33 cellular contexts compared by ENCODE assay signal in genomic region chr10:22758862-22759261, GRCh38.
"Had no signal": no experiment of that assay in that cellular context is flagged by ENCODE, and none has a peak within 500 bp of the region (broad histone marks: within the 10 kb centered on the region; RNA-seq: fewer than 3 reads in every experiment).

No MANE protein-coding gene starts in this region.

- H3K4me3 ChIP-seq: colonic mucosa, gastrocnemius medialis, heart left ventricle had no signal

- H3K4me1 ChIP-seq: colonic mucosa, gastrocnemius medialis had no signal

- H3K27me3 ChIP-seq: brain microvascular endothelial cell, colonic mucosa, gastrocnemius medialis, heart left ventricle had no signal

- H3K27ac ChIP-seq: brain microvascular endothelial cell, colonic mucosa, gastrocnemius medialis, heart left ventricle, WERI-Rb-1 had no signal

- H3K36me3 ChIP-seq: brain microvascular endothelial cell, colonic mucosa, gastrocnemius medialis, heart left ventricle, WERI-Rb-1 had no signal

- ATAC-seq: activated CD4-positive, CD25-positive, alpha-beta regulatory T cell treated with anti-CD3 and anti-CD28 coated beads, Interleukin-2, amount 50 U/mL, for 24 hours; activated CD8-positive, alpha-beta memory T cell treated with anti-CD3 and anti-CD28 coated beads, Interleukin-2, amount 10 ng/mL, durations not matched to agents 7 days and 5 days; activated CD8-positive, alpha-beta T cell treated with anti-CD3 and anti-CD28 coated beads, Interleukin-2, amount 10 ng/mL, durations not matched to agents 7 days and 5 days; activated naive CD4-positive, alpha-beta T cell treated with anti-CD3 and anti-CD28 coated beads, Interleukin-2, amount 50 U/mL, for 72 hours; esophagus mucosa; gastrocnemius medialis; heart left ventricle; T-helper 17 cell had no signal

- H3K27ac Mint-ChIP-seq: activated B cell treated with CpG ODN at 0.5 μM for 24 hours; activated CD8-positive, alpha-beta memory T cell treated with anti-CD3 and anti-CD28 coated beads, Interleukin-2, amount 10 ng/mL, durations not matched to agents 7 days and 5 days; activated CD8-positive, alpha-beta T cell treated with anti-CD3 and anti-CD28 coated beads, Interleukin-2, amount 10 ng/mL, durations not matched to agents 7 days and 5 days; activated naive CD4-positive, alpha-beta T cell treated with anti-CD3 and anti-CD28 coated beads for 36 hours; activated naive CD4-positive, alpha-beta T cell treated with anti-CD3 and anti-CD28 coated beads, Interleukin-2, amount 50 U/mL, for 72 hours; activated naive CD8-positive, alpha-beta T cell treated with anti-CD3 and anti-CD28 coated beads, Interleukin-2, amount 10 ng/mL, durations not matched to agents 7 days and 5 days; activated T-helper 1 cell treated with anti-CD3 and anti-CD28 coated beads, Interleukin-12 subunit alpha, Interleukin-12 subunit beta, Interleukin-2, Interleukin-4 antibody, amounts not matched to agents 30 ng/mL and 10 ng/mL and 1 ng/mL, durations not matched to agents 14 hours and 24 hours and 36 hours; activated T-helper 2 cell treated with anti-CD3 and anti-CD28 coated beads, Interferon-gamma antibody, Interleukin-2, Interleukin-4, amounts not matched to agents 10 μg/mL and 5 μg/mL and 100 μg/mL, durations not matched to agents 14 hours and 24 hours and 36 hours; endodermal cell; T-helper 17 cell; T-helper 2 cell treated with Interferon-gamma antibody and Interleukin-4, amounts not matched to agents 5 μg/mL and 100 μg/mL, for 36 hours had no signal

- H3K4me3 Mint-ChIP-seq: activated B cell treated with CpG ODN at 0.5 μM for 24 hours; activated CD8-positive, alpha-beta memory T cell treated with anti-CD3 and anti-CD28 coated beads, Interleukin-2, amount 10 ng/mL, durations not matched to agents 7 days and 5 days; activated CD8-positive, alpha-beta T cell treated with anti-CD3 and anti-CD28 coated beads, Interleukin-2, amount 10 ng/mL, durations not matched to agents 7 days and 5 days; activated naive CD4-positive, alpha-beta T cell treated with anti-CD3 and anti-CD28 coated beads for 36 hours; activated naive CD8-positive, alpha-beta T cell treated with anti-CD3 and anti-CD28 coated beads, Interleukin-2, amount 10 ng/mL, durations not matched to agents 7 days and 5 days; activated T-helper 1 cell treated with anti-CD3 and anti-CD28 coated beads, Interleukin-12 subunit alpha, Interleukin-12 subunit beta, Interleukin-2, Interleukin-4 antibody, amounts not matched to agents 30 ng/mL and 10 ng/mL and 1 ng/mL, durations not matched to agents 14 hours and 24 hours and 36 hours; endodermal cell; T-helper 17 cell; T-helper 2 cell treated with Interferon-gamma antibody and Interleukin-4, amounts not matched to agents 5 μg/mL and 100 μg/mL, for 36 hours had no signal

- FAIRE-seq: astrocyte, bronchial epithelial cell had no signal

- H3K9me3 Mint-ChIP-seq: activated B cell treated with CpG ODN at 0.5 μM for 24 hours; activated naive CD4-positive, alpha-beta T cell treated with anti-CD3 and anti-CD28 coated beads for 36 hours; activated naive CD4-positive, alpha-beta T cell treated with anti-CD3 and anti-CD28 coated beads, Interleukin-2, amount 50 U/mL, for 72 hours; activated naive CD8-positive, alpha-beta T cell treated with anti-CD3 and anti-CD28 coated beads, Interleukin-2, amount 10 ng/mL, durations not matched to agents 7 days and 5 days; activated T-helper 1 cell treated with anti-CD3 and anti-CD28 coated beads, Interleukin-12 subunit alpha, Interleukin-12 subunit beta, Interleukin-2, Interleukin-4 antibody, amounts not matched to agents 30 ng/mL and 10 ng/mL and 1 ng/mL, durations not matched to agents 14 hours and 24 hours and 36 hours; activated T-helper 2 cell treated with anti-CD3 and anti-CD28 coated beads, Interferon-gamma antibody, Interleukin-2, Interleukin-4, amounts not matched to agents 10 μg/mL and 5 μg/mL and 100 μg/mL, durations not matched to agents 14 hours and 24 hours and 36 hours; endodermal cell; T-helper 2 cell treated with Interferon-gamma antibody and Interleukin-4, amounts not matched to agents 5 μg/mL and 100 μg/mL, for 36 hours had no signal

- H3K4me1 Mint-ChIP-seq: activated CD8-positive, alpha-beta memory T cell treated with anti-CD3 and anti-CD28 coated beads, Interleukin-2, amount 10 ng/mL, durations not matched to agents 7 days and 5 days had no signal

- H3K36me3 Mint-ChIP-seq: activated CD8-positive, alpha-beta memory T cell treated with anti-CD3 and anti-CD28 coated beads, Interleukin-2, amount 10 ng/mL, durations not matched to agents 7 days and 5 days; activated naive CD4-positive, alpha-beta T cell treated with anti-CD3 and anti-CD28 coated beads, Interleukin-2, amount 50 U/mL, for 72 hours; activated naive CD8-positive, alpha-beta T cell treated with anti-CD3 and anti-CD28 coated beads, Interleukin-2, amount 10 ng/mL, durations not matched to agents 7 days and 5 days had no signal

- H3K9me3 ChIP-seq: colonic mucosa, gastrocnemius medialis, heart left ventricle had no signal

- DNase-seq: activated B cell treated with CpG ODN at 0.5 μM for 24 hours; activated CD4-positive, alpha-beta T cell treated with anti-CD3 and anti-CD28 coated beads for 48 hours; activated CD4-positive, alpha-beta T cell treated with anti-CD3 and anti-CD28 coated beads, Interleukin-2, amount 50 U/mL, for 1 hour; activated CD4-positive, alpha-beta T cell treated with anti-CD3 and anti-CD28 coated beads, Interleukin-2, amount 50 U/mL, for 48 hours; activated CD8-positive, alpha-beta memory T cell treated with anti-CD3 and anti-CD28 coated beads, Interleukin-2, amount 10 ng/mL, durations not matched to agents 7 days and 5 days; activated CD8-positive, alpha-beta memory T cell treated with anti-CD3 and anti-CD28 coated beads, Interleukin-2, amount 50 U/mL, for 4 hours; activated CD8-positive, alpha-beta T cell treated with anti-CD3 and anti-CD28 coated beads, Interleukin-2, amount 10 ng/mL, durations not matched to agents 7 days and 5 days; activated effector memory CD4-positive, alpha-beta T cell treated with anti-CD3 and anti-CD28 coated beads, Interleukin-2, amount 50 U/mL, for 16 hours; activated naive CD4-positive, alpha-beta T cell treated with anti-CD3 and anti-CD28 coated beads for 36 hours; activated naive CD8-positive, alpha-beta T cell treated with anti-CD3 and anti-CD28 coated beads, Interleukin-2, amount 10 ng/mL, durations not matched to agents 7 days and 5 days; activated T-cell treated with anti-CD3 and anti-CD28 coated beads, Interleukin-2, amount 50 U/mL, for 1 hour; activated T-cell treated with anti-CD3 and anti-CD28 coated beads, Interleukin-2, amount 50 U/mL, for 48 hours; anterior cingulate cortex; brain microvascular endothelial cell; colonic mucosa; effector memory CD4-positive, alpha-beta T cell; endodermal cell; foreskin fibroblast; gastrocnemius medialis; glutamatergic neuron; heart left ventricle; T-helper 1 cell; T-helper 17 cell; T1000; WERI-Rb-1 had no signal

- H3K27me3 Mint-ChIP-seq: activated B cell treated with CpG ODN at 0.5 μM for 24 hours; activated CD8-positive, alpha-beta memory T cell treated with anti-CD3 and anti-CD28 coated beads, Interleukin-2, amount 10 ng/mL, durations not matched to agents 7 days and 5 days had no signal
